ENCODE assay signal across 1 cellular context in the genomic region with DNA sequence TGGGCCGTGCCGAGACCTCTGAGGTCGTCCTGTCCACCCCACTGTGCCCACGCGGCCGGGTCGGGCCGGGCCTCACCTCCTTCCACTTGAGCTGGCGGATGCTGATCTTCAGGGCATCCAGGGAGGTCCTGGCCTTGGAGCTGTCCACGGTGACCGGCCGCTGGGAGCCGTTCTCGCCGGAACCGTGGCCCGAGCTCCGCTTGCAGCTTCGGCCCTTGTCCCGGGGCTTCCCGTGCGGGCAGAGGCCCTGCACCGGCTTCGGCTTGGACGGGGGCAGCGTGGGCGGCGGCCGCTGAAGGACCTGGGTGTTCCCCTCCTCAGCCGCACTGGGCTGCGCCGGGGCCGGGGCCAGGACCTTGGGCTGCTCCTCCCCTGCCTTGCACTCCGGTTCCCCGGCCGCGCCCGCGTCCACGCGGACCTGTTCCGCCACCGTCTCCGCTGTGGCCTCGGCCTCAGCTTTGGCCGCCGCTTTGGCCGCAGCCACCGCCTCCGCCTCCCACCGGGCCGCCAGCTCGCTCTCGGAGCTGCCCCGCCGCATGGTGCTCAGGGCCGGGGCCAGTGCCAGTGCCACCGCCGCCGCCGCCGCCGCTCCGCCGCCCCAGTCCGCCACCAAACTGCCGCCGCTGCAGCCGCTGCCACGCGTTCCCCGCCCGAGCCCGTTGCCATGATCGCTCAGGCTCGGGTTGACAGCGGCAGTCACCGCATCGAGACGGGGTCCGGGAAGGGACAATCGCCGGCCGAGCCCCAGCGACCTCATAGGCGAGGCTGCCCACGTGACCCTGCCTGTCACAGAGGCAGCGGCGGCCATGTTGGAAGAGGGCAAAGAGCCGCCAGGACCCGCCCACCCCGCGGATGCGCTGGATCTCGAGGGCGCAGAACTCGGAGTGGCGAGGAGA.
A peak's percentile ranks its signal among the peaks of the same experiment; 100 is the strongest.
TF ChIP-seq lines count a peak whose summit lies in the region.

A gene with protein sequence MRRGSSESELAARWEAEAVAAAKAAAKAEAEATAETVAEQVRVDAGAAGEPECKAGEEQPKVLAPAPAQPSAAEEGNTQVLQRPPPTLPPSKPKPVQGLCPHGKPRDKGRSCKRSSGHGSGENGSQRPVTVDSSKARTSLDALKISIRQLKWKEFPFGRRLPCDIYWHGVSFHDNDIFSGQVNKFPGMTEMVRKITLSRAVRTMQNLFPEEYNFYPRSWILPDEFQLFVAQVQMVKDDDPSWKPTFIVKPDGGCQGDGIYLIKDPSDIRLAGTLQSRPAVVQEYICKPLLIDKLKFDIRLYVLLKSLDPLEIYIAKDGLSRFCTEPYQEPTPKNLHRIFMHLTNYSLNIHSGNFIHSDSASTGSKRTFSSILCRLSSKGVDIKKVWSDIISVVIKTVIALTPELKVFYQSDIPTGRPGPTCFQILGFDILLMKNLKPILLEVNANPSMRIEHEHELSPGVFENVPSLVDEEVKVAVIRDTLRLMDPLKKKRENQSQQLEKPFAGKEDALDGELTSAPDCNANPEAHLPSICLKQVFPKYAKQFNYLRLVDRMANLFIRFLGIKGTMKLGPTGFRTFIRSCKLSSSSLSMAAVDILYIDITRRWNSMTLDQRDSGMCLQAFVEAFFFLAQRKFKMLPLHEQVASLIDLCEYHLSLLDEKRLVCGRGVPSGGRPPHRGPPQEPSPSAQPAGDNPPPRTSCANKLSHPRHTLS (minus strand): TSS at position 698 of the 896 bp plus-strand sequence. CDS start 160 bp downstream, at position 538.

TF ChIP-seq in GM12878, 131 proteins besides CTCF, POLR2A, EP300 and RAD21 (continued from another document and continues in another):
- TF ChIP-seq, protein P1, sequence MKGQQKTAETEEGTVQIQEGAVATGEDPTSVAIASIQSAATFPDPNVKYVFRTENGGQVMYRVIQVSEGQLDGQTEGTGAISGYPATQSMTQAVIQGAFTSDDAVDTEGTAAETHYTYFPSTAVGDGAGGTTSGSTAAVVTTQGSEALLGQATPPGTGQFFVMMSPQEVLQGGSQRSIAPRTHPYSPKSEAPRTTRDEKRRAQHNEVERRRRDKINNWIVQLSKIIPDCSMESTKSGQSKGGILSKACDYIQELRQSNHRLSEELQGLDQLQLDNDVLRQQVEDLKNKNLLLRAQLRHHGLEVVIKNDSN (IDR thresholded peaks at IDR 0.05; ENCODE audit: borderline replicate concordance, extremely low read length, insufficient read depth, low read depth, low read length), result peak; percentile 100
- TF ChIP-seq EZH2 (IDR thresholded peaks at IDR 0.05; ENCODE audit: borderline replicate concordance, control insufficient read depth, low read depth, low read length) (no peak), SIN3A (IDR thresholded peaks at IDR 0.05; ENCODE audit: low read depth, low read length) (peak; percentile 88), IKZF2 (IDR thresholded peaks at IDR 0.05) (no peak), ZZZ3 (IDR thresholded peaks at IDR 0.05; ENCODE audit: control insufficient read depth, insufficient read length, low read depth) (no peak), KAT2A (conservative IDR thresholded peaks at IDR 0.05; ENCODE audit: control insufficient read depth, low read depth, low read length) (no peak), TCF3 (IDR thresholded peaks at IDR 0.05; ENCODE audit: borderline replicate concordance, insufficient read depth, low read depth, low read length) (no peak), GATAD2B (conservative IDR thresholded peaks at IDR 0.05; ENCODE audit: low read depth) (peak; percentile 82), MTA2 (IDR thresholded peaks at IDR 0.05; ENCODE audit: low read depth) (no peak), NFIC (IDR thresholded peaks at IDR 0.05; ENCODE audit: low read depth, low read length) (no peak), MEF2B (IDR thresholded peaks at IDR 0.05; ENCODE audit: partially characterized antibody, poor library complexity, severe bottlenecking) (no peak), STAT1 (conservative IDR thresholded peaks at IDR 0.05) (0 out of 2 replicates have a peak, but pooled peaks have one; percentile 26), SIX5 (IDR thresholded peaks at IDR 0.05; ENCODE audit: low read depth, low read length, severe bottlenecking) (peak; percentile 83), POU2F2 (IDR thresholded peaks at IDR 0.05; ENCODE audit: borderline replicate concordance, low read depth, low read length) (0 out of 3 replicates have a peak, but pooled peaks have one; percentile 16), ZNF217 (IDR thresholded peaks at IDR 0.05) (no peak), JUND (IDR thresholded peaks at IDR 0.05; ENCODE audit: low read depth, low read length) (no peak), PBX3 (IDR thresholded peaks at IDR 0.05; ENCODE audit: insufficient replicate concordance, low read depth, low read length) (peak; percentile 66), CHD2 (IDR thresholded peaks at IDR 0.05; ENCODE audit: borderline replicate concordance, low read depth, low read length) (peak; percentile 87), MEF2A (IDR thresholded peaks at IDR 0.05; ENCODE audit: insufficient read depth, low read depth, low read length) (peak; percentile 44; the same call in 1 of the 2 replicates), RAD51 (IDR thresholded peaks at IDR 0.05) (peak; percentile 96), RUNX3 (IDR thresholded peaks at IDR 0.05; ENCODE audit: low read length) (peak; percentile 72), MAX (IDR thresholded peaks at IDR 0.05; ENCODE audit: low read depth, low read length) (peak; percentile 99), CUX1 (IDR thresholded peaks at IDR 0.05; ENCODE audit: insufficient replicate concordance, low read depth, low read length) (no peak), NR2F1 (conservative IDR thresholded peaks at IDR 0.05) (peak; percentile 64), CBX3 (IDR thresholded peaks at IDR 0.05; ENCODE audit: borderline replicate concordance, low read depth) (no peak), IKZF1 (conservative IDR thresholded peaks at IDR 0.05) (peak; percentile 92), KLF5 (IDR thresholded peaks at IDR 0.05; ENCODE audit: partially characterized antibody) (peak; percentile 25), IRF3 (IDR thresholded peaks at IDR 0.05) (peak; percentile 72; the same call in 1 of the 2 replicates), MLLT1 (IDR thresholded peaks at IDR 0.05) (no peak), POLR2AphosphoS2 (IDR thresholded peaks at IDR 0.05; ENCODE audit: low read depth, low read length) (no peak), CREB1 (IDR thresholded peaks at IDR 0.05; ENCODE audit: low read depth) (peak; percentile 97), FOS (IDR thresholded peaks at IDR 0.05; ENCODE audit: borderline replicate concordance, extremely low read depth, insufficient read length) (no peak), ZNF687 (IDR thresholded peaks at IDR 0.05) (peak; percentile 83), CEBPB (IDR thresholded peaks at IDR 0.05; ENCODE audit: borderline replicate concordance in 1 of 2, low read depth in 2 of 2, low read length in 2 of 2) (no peak), RB1 (IDR thresholded peaks at IDR 0.05; ENCODE audit: borderline replicate concordance) (peak; percentile 83; the same call in 1 of the 2 replicates), IRF4 (IDR thresholded peaks at IDR 0.05; ENCODE audit: low read depth, low read length) (no peak), DPF2 (IDR thresholded peaks at IDR 0.05) (peak; percentile 89), SPI1 (IDR thresholded peaks at IDR 0.05; ENCODE audit: borderline replicate concordance, insufficient read depth, low read depth, low read length) (no peak)
